40 cellular contexts compared by ENCODE assay signal in genomic region chr18:76880026-76880425, GRCh38.
"Had no signal": no experiment of that assay in that cellular context is flagged by ENCODE, and none has a peak within 500 bp of the region (broad histone marks: within the 10 kb centered on the region; RNA-seq: fewer than 3 reads in every experiment).

No MANE protein-coding gene starts in this region.

- H3K4me3 ChIP-seq: adrenal gland, ascending aorta, body of pancreas, breast epithelium, cardiac muscle cell had no signal

- H3K9me3 ChIP-seq: adrenal gland, ascending aorta, body of pancreas, breast epithelium had no signal

- H3K9me3 Mint-ChIP-seq: activated naive CD4-positive, alpha-beta T cell treated with anti-CD3 and anti-CD28 coated beads for 36 hours; activated naive CD4-positive, alpha-beta T cell treated with anti-CD3 and anti-CD28 coated beads, Interleukin-2, amount 10 ng/mL, durations not matched to agents 7 days and 5 days; activated naive CD4-positive, alpha-beta T cell treated with anti-CD3 and anti-CD28 coated beads, Interleukin-2, amount 50 U/mL, for 24 hours; activated naive CD4-positive, alpha-beta T cell treated with anti-CD3 and anti-CD28 coated beads, Interleukin-2, amount 50 U/mL, for 72 hours; activated naive CD8-positive, alpha-beta T cell treated with anti-CD3 and anti-CD28 coated beads for 36 hours; activated naive CD8-positive, alpha-beta T cell treated with anti-CD3 and anti-CD28 coated beads, Interleukin-2, amount 10 ng/mL, durations not matched to agents 7 days and 5 days; activated naive CD8-positive, alpha-beta T cell treated with anti-CD3 and anti-CD28 coated beads, Interleukin-2, amount 50 U/mL, for 24 hours; activated T-cell treated with anti-CD3 and anti-CD28 coated beads, Interleukin-2, amount 50 U/mL, for 24 hours; activated T-cell treated with anti-CD3 and anti-CD28 coated beads, Interleukin-2, amount 50 U/mL, for 4 hours; activated T-cell treated with anti-CD3 and anti-CD28 coated beads, Interleukin-2, amount 50 U/mL, for 72 hours; activated T-helper 1 cell treated with anti-CD3 and anti-CD28 coated beads, Interleukin-12 subunit alpha, Interleukin-12 subunit beta, Interleukin-2, Interleukin-4 antibody, amounts not matched to agents 30 ng/mL and 10 ng/mL and 1 ng/mL, durations not matched to agents 14 hours and 24 hours and 36 hours; activated T-helper 17 cell treated with anti-CD3 and anti-CD28 coated beads, Interleukin-2, amount 50 U/mL, for 72 hours; activated T-helper 2 cell treated with anti-CD3 and anti-CD28 coated beads, Interferon-gamma antibody, Interleukin-2, Interleukin-4, amounts not matched to agents 10 μg/mL and 5 μg/mL and 100 μg/mL, durations not matched to agents 14 hours and 24 hours and 36 hours; brain; central memory CD8-positive, alpha-beta T cell had no signal

- H3K4me1 Mint-ChIP-seq: activated naive CD4-positive, alpha-beta T cell treated with anti-CD3 and anti-CD28 coated beads, Interleukin-2, amount 50 U/mL, for 24 hours had no signal

- H3K4me1 ChIP-seq: adrenal gland, ascending aorta, body of pancreas, breast epithelium had no signal

- H3K27me3 Mint-ChIP-seq: activated naive CD4-positive, alpha-beta T cell treated with anti-CD3 and anti-CD28 coated beads, Interleukin-2, amount 10 ng/mL, durations not matched to agents 7 days and 5 days; activated naive CD4-positive, alpha-beta T cell treated with anti-CD3 and anti-CD28 coated beads, Interleukin-2, amount 50 U/mL, for 24 hours; activated naive CD8-positive, alpha-beta T cell; activated naive CD8-positive, alpha-beta T cell treated with anti-CD3 and anti-CD28 coated beads for 36 hours; activated naive CD8-positive, alpha-beta T cell treated with anti-CD3 and anti-CD28 coated beads, Interleukin-2, amount 10 ng/mL, durations not matched to agents 7 days and 5 days; activated naive CD8-positive, alpha-beta T cell treated with anti-CD3 and anti-CD28 coated beads, Interleukin-2, amount 50 U/mL, for 24 hours; activated T-cell treated with anti-CD3 and anti-CD28 coated beads, Interleukin-2, amount 50 U/mL, for 24 hours; activated T-helper 17 cell treated with anti-CD3 and anti-CD28 coated beads, Interleukin-2, amount 50 U/mL, for 72 hours; brain; central memory CD8-positive, alpha-beta T cell had no signal

- FAIRE-seq: astrocyte, bronchial epithelial cell had no signal

- H3K27ac ChIP-seq: adrenal gland, ascending aorta, body of pancreas, brain microvascular endothelial cell, breast epithelium, cardiac muscle cell had no signal

- DNase-seq: activated effector memory CD4-positive, alpha-beta T cell treated with anti-CD3 and anti-CD28 coated beads, Interleukin-2, amount 50 U/mL, for 16 hours; activated effector memory CD4-positive, alpha-beta T cell treated with Interleukin-2 at 50 U/mL for 16 hours; activated gamma-delta T cell; activated gamma-delta T cell treated with Interleukin-2 at 50 U/mL for 16 hours; activated naive CD4-positive, alpha-beta T cell; activated naive CD4-positive, alpha-beta T cell treated with anti-CD3 and anti-CD28 coated beads for 36 hours; activated naive CD4-positive, alpha-beta T cell treated with anti-CD3 and anti-CD28 coated beads, Interleukin-2, amount 10 ng/mL, durations not matched to agents 7 days and 5 days; activated naive CD4-positive, alpha-beta T cell treated with anti-CD3 and anti-CD28 coated beads, Interleukin-2, amount 50 U/mL, for 16 hours; activated naive CD4-positive, alpha-beta T cell treated with Interleukin-2 at 50 U/mL for 16 hours; activated naive CD8-positive, alpha-beta T cell treated with anti-CD3 and anti-CD28 coated beads for 36 hours; activated naive CD8-positive, alpha-beta T cell treated with anti-CD3 and anti-CD28 coated beads, Interleukin-2, amount 10 ng/mL, durations not matched to agents 7 days and 5 days; activated naive CD8-positive, alpha-beta T cell treated with anti-CD3 and anti-CD28 coated beads, Interleukin-2, amount 50 U/mL, for 24 hours; activated T-cell treated with anti-CD3 and anti-CD28 coated beads, Interleukin-2, amount 50 U/mL, for 1 hour; activated T-cell treated with anti-CD3 and anti-CD28 coated beads, Interleukin-2, amount 50 U/mL, for 24 hours; activated T-cell treated with anti-CD3 and anti-CD28 coated beads, Interleukin-2, amount 50 U/mL, for 4 hours; activated T-cell treated with anti-CD3 and anti-CD28 coated beads, Interleukin-2, amount 50 U/mL, for 48 hours; activated T-cell treated with anti-CD3 and anti-CD28 coated beads, Interleukin-2, amount 50 U/mL, for 72 hours; adrenal gland; amniotic stem cell; amygdala; anterior cingulate cortex; aorta; body of pancreas; brain microvascular endothelial cell; caudate nucleus; central memory CD4-positive, alpha-beta T cell; cerebellar nuclear complex had no signal

- H3K27ac Mint-ChIP-seq: activated naive CD4-positive, alpha-beta T cell treated with anti-CD3 and anti-CD28 coated beads for 36 hours; activated naive CD4-positive, alpha-beta T cell treated with anti-CD3 and anti-CD28 coated beads, Interleukin-2, amount 10 ng/mL, durations not matched to agents 7 days and 5 days; activated naive CD4-positive, alpha-beta T cell treated with anti-CD3 and anti-CD28 coated beads, Interleukin-2, amount 50 U/mL, for 24 hours; activated naive CD4-positive, alpha-beta T cell treated with anti-CD3 and anti-CD28 coated beads, Interleukin-2, amount 50 U/mL, for 72 hours; activated naive CD8-positive, alpha-beta T cell; activated naive CD8-positive, alpha-beta T cell treated with anti-CD3 and anti-CD28 coated beads for 36 hours; activated naive CD8-positive, alpha-beta T cell treated with anti-CD3 and anti-CD28 coated beads, Interleukin-2, amount 10 ng/mL, durations not matched to agents 7 days and 5 days; activated naive CD8-positive, alpha-beta T cell treated with anti-CD3 and anti-CD28 coated beads, Interleukin-2, amount 50 U/mL, for 24 hours; activated T-cell treated with anti-CD3 and anti-CD28 coated beads, Interleukin-2, amount 50 U/mL, for 24 hours; activated T-cell treated with anti-CD3 and anti-CD28 coated beads, Interleukin-2, amount 50 U/mL, for 72 hours; activated T-helper 1 cell treated with anti-CD3 and anti-CD28 coated beads, Interleukin-12 subunit alpha, Interleukin-12 subunit beta, Interleukin-2, Interleukin-4 antibody, amounts not matched to agents 30 ng/mL and 10 ng/mL and 1 ng/mL, durations not matched to agents 14 hours and 24 hours and 36 hours; activated T-helper 17 cell treated with anti-CD3 and anti-CD28 coated beads, Interleukin-2, amount 50 U/mL, for 72 hours; activated T-helper 2 cell treated with anti-CD3 and anti-CD28 coated beads, Interferon-gamma antibody, Interleukin-2, Interleukin-4, amounts not matched to agents 10 μg/mL and 5 μg/mL and 100 μg/mL, durations not matched to agents 14 hours and 24 hours and 36 hours; brain had no signal

- H3K4me3 Mint-ChIP-seq: activated naive CD4-positive, alpha-beta T cell treated with anti-CD3 and anti-CD28 coated beads for 36 hours; activated naive CD4-positive, alpha-beta T cell treated with anti-CD3 and anti-CD28 coated beads, Interleukin-2, amount 10 ng/mL, durations not matched to agents 7 days and 5 days; activated naive CD4-positive, alpha-beta T cell treated with anti-CD3 and anti-CD28 coated beads, Interleukin-2, amount 50 U/mL, for 24 hours; activated naive CD8-positive, alpha-beta T cell; activated naive CD8-positive, alpha-beta T cell treated with anti-CD3 and anti-CD28 coated beads for 36 hours; activated naive CD8-positive, alpha-beta T cell treated with anti-CD3 and anti-CD28 coated beads, Interleukin-2, amount 10 ng/mL, durations not matched to agents 7 days and 5 days; activated naive CD8-positive, alpha-beta T cell treated with anti-CD3 and anti-CD28 coated beads, Interleukin-2, amount 50 U/mL, for 24 hours; activated T-cell treated with anti-CD3 and anti-CD28 coated beads, Interleukin-2, amount 50 U/mL, for 24 hours; activated T-cell treated with anti-CD3 and anti-CD28 coated beads, Interleukin-2, amount 50 U/mL, for 4 hours; activated T-cell treated with anti-CD3 and anti-CD28 coated beads, Interleukin-2, amount 50 U/mL, for 72 hours; activated T-helper 1 cell treated with anti-CD3 and anti-CD28 coated beads, Interleukin-12 subunit alpha, Interleukin-12 subunit beta, Interleukin-2, Interleukin-4 antibody, amounts not matched to agents 30 ng/mL and 10 ng/mL and 1 ng/mL, durations not matched to agents 14 hours and 24 hours and 36 hours; activated T-helper 17 cell treated with anti-CD3 and anti-CD28 coated beads, Interleukin-2, amount 50 U/mL, for 72 hours; brain; central memory CD8-positive, alpha-beta T cell had no signal

- H3K27me3 ChIP-seq: adrenal gland, ascending aorta, body of pancreas, brain microvascular endothelial cell, breast epithelium, cardiac muscle cell had no signal

- ATAC-seq: activated naive CD4-positive, alpha-beta T cell treated with anti-CD3 and anti-CD28 coated beads, Interleukin-2, amount 50 U/mL, for 72 hours; activated naive CD8-positive, alpha-beta T cell treated with anti-CD3 and anti-CD28 coated beads, Interleukin-2, amount 50 U/mL, for 24 hours; activated T-cell treated with anti-CD3 and anti-CD28 coated beads, Interleukin-2, amount 50 U/mL, for 4 hours; activated T-cell treated with anti-CD3 and anti-CD28 coated beads, Interleukin-2, amount 50 U/mL, for 72 hours; activated T-helper 17 cell treated with anti-CD3 and anti-CD28 coated beads, Interleukin-2, amount 50 U/mL, for 72 hours; body of pancreas had no signal
